Comparison of ENCODE assay signal across 17 cellular contexts in genomic region chr5:1065891-1066650, GRCh38. TPM values are rescaled to one million over a fixed set of nuclear protein-coding genes. Genes with fewer than 3 reads are reported as not detected.
DNase-seq lines count a peak whose midpoint lies in the region; ATAC-seq and TF ChIP-seq lines count a peak whose summit lies in the region.
"Had no signal": no experiment of that assay in that cellular context is flagged by ENCODE, and none has a peak within 500 bp of the region (broad histone marks: within the 10 kb centered on the region; RNA-seq: fewer than 3 reads in every experiment).

No MANE protein-coding gene starts in this region.

- no peak for TF ChIP-seq POLR2A in IMR-90 (IDR thresholded peaks at IDR 0.05; ENCODE audit: low read depth, low read length)

- POLR2A ChIA-PET in IMR-90 (lab: Charles Lee; ENCODE audit: unreplicated experiment): no interaction called here

- H3K9me3 ChIP-seq in right atrium auricular region (no peaks in the 10 kb centered on the region), IMR-90 (ENCODE audit: control insufficient read depth, insufficient read depth, low read length) (no peaks in the 10 kb centered on the region), osteoblast (ENCODE audit: low read depth, low read length) (no peaks in the 10 kb centered on the region)
- H3K9me3 ChIP-seq: BLaER1 treated with 17β-estradiol and CSF1 and Interleukin-3, amounts not matched to agents 10 nM and 100 nM; SJCRH30 had no signal

- H3K27me3 ChIP-seq in right atrium auricular region (no peaks in the 10 kb centered on the region), IMR-90 (ENCODE audit: control insufficient read depth, insufficient read depth, low read length) (no peaks in the 10 kb centered on the region), osteoblast (ENCODE audit: insufficient read depth, low read length) (no peaks in the 10 kb centered on the region)
- H3K27me3 ChIP-seq: BLaER1 treated with 17β-estradiol and CSF1 and Interleukin-3, amounts not matched to agents 10 nM and 100 nM; SJCRH30 had no signal

- no peak overlapping the region for H3K23ac ChIP-seq in IMR-90 (ENCODE audit: low read depth, low read length)

- H3K27ac ChIP-seq in right atrium auricular region: no peak overlapping the region
- H3K27ac ChIP-seq in IMR-90 (ENCODE audit: insufficient read depth, low read length): no peak overlapping the region
- no peak overlapping the region for H3K27ac ChIP-seq in osteoblast (ENCODE audit: low read depth, low read length)
- H3K27ac ChIP-seq: BLaER1 treated with 17β-estradiol and CSF1 and Interleukin-3, amounts not matched to agents 10 nM and 100 nM; SJCRH30 had no signal

- no peak overlapping the region for H2BK20ac ChIP-seq in IMR-90 (ENCODE audit: low read depth, low read length)

- H3K9ac ChIP-seq in IMR-90 (ENCODE audit: low read depth, low read length): no peak overlapping the region

- BruUV-seq in IMR-90 (replicated peaks; lab: Mats Ljungman, UMichigan): no TSS peak

- in situ Hi-C loops in IMR-90 (cut with MboI; ENCODE audit: low sequenced_read_pairs): no loop called here

- H2AFZ ChIP-seq in IMR-90 (replicated peaks; ENCODE audit: low read length, poor library complexity) (no peak overlapping the region), osteoblast (ENCODE audit: low read length) (no peak overlapping the region)

- H3K9me1 ChIP-seq in IMR-90 (ENCODE audit: insufficient read depth, low read length): no peaks in the 10 kb centered on the region

- no peak overlapping the region for H2BK5ac ChIP-seq in IMR-90 (ENCODE audit: low read depth, low read length, poor library complexity, severe bottlenecking)

- no peak overlapping the region for H3K4me3 ChIP-seq in right atrium auricular region
- no peak overlapping the region for H3K4me3 ChIP-seq in IMR-90 (ENCODE audit: insufficient read depth, low read depth, low read length)
- no peak overlapping the region for H3K4me3 ChIP-seq in osteoblast (ENCODE audit: insufficient read depth, low read length)
- H3K4me3 ChIP-seq: BLaER1 treated with 17β-estradiol and CSF1 and Interleukin-3, amounts not matched to agents 10 nM and 100 nM; SJCRH30 had no signal

- no peak overlapping the region for H3K4ac ChIP-seq in IMR-90 (ENCODE audit: low read depth, low read length)

- H3K4me1 Mint-ChIP-seq in glutamatergic neuron (ENCODE audit: low read depth, unreplicated experiment): peaks cover 3% of the 10 kb centered on the region

- no peak overlapping the region for H3K14ac ChIP-seq in IMR-90 (replicated peaks; ENCODE audit: low read depth, low read length)

- H3K36me3 Mint-ChIP-seq in glutamatergic neuron (ENCODE audit: unreplicated experiment): no peaks in the 10 kb centered on the region

- peaks cover 5% of the 10 kb centered on the region for H3K9me3 Mint-ChIP-seq in glutamatergic neuron (ENCODE audit: unreplicated experiment)
- H3K9me3 Mint-ChIP-seq: CD8-positive, alpha-beta T cell had no signal

- H3K4me2 ChIP-seq in IMR-90 (ENCODE audit: low read depth, low read length): no peak overlapping the region
- no peak overlapping the region for H3K4me2 ChIP-seq in osteoblast (ENCODE audit: insufficient read depth, low read length)

- TF ChIP-seq CTCF in right atrium auricular region (IDR thresholded peaks at IDR 0.05): no peak
- no peak for TF ChIP-seq CTCF in IMR-90 (conservative IDR thresholded peaks at IDR 0.05; ENCODE audit: low read depth, low read length)
- TF ChIP-seq CTCF in glutamatergic neuron (IDR thresholded peaks at IDR 0.05; ENCODE audit: partially characterized antibody, unreplicated experiment): no peak
- TF ChIP-seq CTCF in osteoblast (IDR thresholded peaks at IDR 0.05; ENCODE audit: extremely low read depth, low read depth, low read length): no peak

- H2BK15ac ChIP-seq in IMR-90 (ENCODE audit: low read depth, low read length): no peak overlapping the region

- no peak overlapping the region for H4K91ac ChIP-seq in IMR-90 (ENCODE audit: insufficient read depth, low read depth, low read length)

- H3K4me1 ChIP-seq in right atrium auricular region: no peaks in the 10 kb centered on the region
- no peaks in the 10 kb centered on the region for H3K4me1 ChIP-seq in IMR-90 (ENCODE audit: control insufficient read depth, insufficient read depth, low read length)
- H3K4me1 ChIP-seq in osteoblast (ENCODE audit: insufficient read depth, low read length): no peaks in the 10 kb centered on the region
- H3K4me1 ChIP-seq: SJCRH30 had no signal

- H4K5ac ChIP-seq in IMR-90 (ENCODE audit: low read depth, low read length): no peak overlapping the region

- H3K4me3 Mint-ChIP-seq in glutamatergic neuron (ENCODE audit: unreplicated experiment): no peak overlapping the region
- H3K4me3 Mint-ChIP-seq: CD8-positive, alpha-beta T cell had no signal

- no peak for TF ChIP-seq RAD21 in IMR-90 (IDR thresholded peaks at IDR 0.05; ENCODE audit: low read length)

- no peak overlapping the region for H3K56ac ChIP-seq in IMR-90 (ENCODE audit: extremely low read depth, insufficient read depth, low read length)

- no peak for ATAC-seq in Right ventricle myocardium superior (ENCODE audit: poor library complexity)
- ATAC-seq in IMR-90 (ENCODE audit: low read depth): no peak
- ATAC-seq: CD8-positive, alpha-beta T cell had no signal

- intact Hi-C loops in Right ventricle myocardium superior (cut with DNase I) (no loop called here), IMR-90 (cut with micrococcal nuclease) (no loop called here)

- CTCF ChIA-PET in IMR-90 (lab: Yijun Ruan, JAX): no interaction called here

- H4K20me1 ChIP-seq in IMR-90 (ENCODE audit: insufficient read depth, low read length): no peaks in the 10 kb centered on the region
- no peaks in the 10 kb centered on the region for H4K20me1 ChIP-seq in osteoblast (ENCODE audit: insufficient read depth, low read length)

- peak overlapping the region; percentile 0 for H2AK9ac ChIP-seq in IMR-90 (replicated peaks; ENCODE audit: low read depth, low read length, poor library complexity)

- H4K8ac ChIP-seq in IMR-90 (ENCODE audit: low read depth in 2 of 2, low read length in 2 of 2): no peak overlapping the region

- H3K27ac Mint-ChIP-seq in glutamatergic neuron (ENCODE audit: unreplicated experiment): peak overlapping the region; percentile 23

- H3K36me3 ChIP-seq in right atrium auricular region (peaks cover 20% of the 10 kb centered on the region), IMR-90 (ENCODE audit: control insufficient read depth, insufficient read depth, low read length) (peaks cover 24% of the 10 kb centered on the region), osteoblast (ENCODE audit: insufficient read depth, low read length) (no peaks in the 10 kb centered on the region)
- H3K36me3 ChIP-seq: SJCRH30 had no signal

- no peak overlapping the region for H3K18ac ChIP-seq in IMR-90 (ENCODE audit: low read depth, low read length)

- DNase-seq in Right ventricle myocardium superior (peak; percentile 26), right atrium auricular region (ENCODE audit: low spot score) (no peak), IMR-90 (no peak), glutamatergic neuron (peak; percentile 14), osteoblast (ENCODE audit: insufficient read length, low spot score, missing footprints) (peak; percentile 91), GOT3 (lab: John Stamatoyannopoulos, UW) (no peak)
- no peak for DNase-seq in activated CD8-positive, alpha-beta memory T cell treated with anti-CD3 and anti-CD28 coated beads for 24 hours
- DNase-seq: Calu3; CD8-positive, alpha-beta T cell; DMS79; NCI-H1417 treated with DMSO at 0.1 percent for 48 hours; NCI-H1930; NCI-H345; NCI-H524 treated with DMSO at 0.1 percent for 48 hours; RPMI8226; SJCRH30 had no signal

- dilution Hi-C loops in IMR-90 (cut with HindIII; ENCODE audit: low sequenced_read_pairs, unreplicated experiment): no loop called here

- H3K79me2 ChIP-seq in osteoblast (ENCODE audit: insufficient read depth, low read length): no peaks in the 10 kb centered on the region

- no peak overlapping the region for H2BK120ac ChIP-seq in IMR-90 (ENCODE audit: low read depth, low read length)

- H2AK5ac ChIP-seq in IMR-90 (ENCODE audit: low read depth, low read length): no peak overlapping the region

- no peaks in the 10 kb centered on the region for H3K79me1 ChIP-seq in IMR-90 (ENCODE audit: low read depth in 1 of 2, low read length in 2 of 2)

- WGBS in IMR-90 (ENCODE audit: extremely low coverage in 2 of 2, insufficient read length in 1 of 2), 2 experiments: 93% methylated on average over 14 of the region's 16 CpGs; no CpG with 5 or more reads in 1 of the 2 experiments

- peaks cover 4% of the 10 kb centered on the region for H3K27me3 Mint-ChIP-seq in glutamatergic neuron (ENCODE audit: unreplicated experiment)

TF ChIP-seq in IMR-90, 13 proteins besides CTCF, POLR2A, EP300 and RAD21 (continues in another document):
- TF ChIP-seq MAFK (IDR thresholded peaks at IDR 0.05; ENCODE audit: low read depth, low read length) (no peak), CHD1 (IDR thresholded peaks at IDR 0.05; ENCODE audit: low read depth, low read length) (no peak), NFE2L2 (IDR thresholded peaks at IDR 0.05; ENCODE audit: low read depth, low read length) (no peak), MAZ (IDR thresholded peaks at IDR 0.05; ENCODE audit: borderline replicate concordance, low read depth, low read length) (no peak), SMC3 (IDR thresholded peaks at IDR 0.05; ENCODE audit: low read depth, low read length) (no peak), USF2 (IDR thresholded peaks at IDR 0.05; ENCODE audit: low read depth, low read length) (no peak), MXI1 (IDR thresholded peaks at IDR 0.05; ENCODE audit: borderline replicate concordance, low read depth, low read length) (no peak)

RNA-seq across cellular contexts. Expression of gene SLC12A7, which starts 45.8 kb away (rescaled TPM):
- total RNA-seq in Right ventricle myocardium superior: 172 TPM
- total RNA-seq in right atrium auricular region: 10 to 100 TPM; 28.5 to 42.3 TPM
- 3.0 and 3.3 TPM in 2 replicates for total RNA-seq in IMR-90 (2012; rRNA removed)
- polyA plus RNA-seq in IMR-90 (2012; rRNA removed): 6.1 and 7.5 TPM in 2 replicates
- 3.3 and 6.6 TPM in 2 replicates for polyA plus RNA-seq in IMR-90 (2012; cell fraction: cytosol; rRNA removed)
- 22.0 and 39.5 TPM in 2 replicates for polyA plus RNA-seq in IMR-90 (2012; cell fraction: nucleus; rRNA removed; ENCODE audit: low replicate concordance)
- total RNA-seq in glutamatergic neuron (ENCODE audit: unreplicated experiment): 147 TPM
- total RNA-seq in osteoblast: 6.9 and 8.0 TPM in 2 replicates

RNA-seq across cellular contexts. Expression of gene NKD2, which starts 57.5 kb away (rescaled TPM):
- 2.8 TPM for total RNA-seq in Right ventricle myocardium superior
- 1 to 10 TPM; 2.4 to 2.8 TPM for total RNA-seq in right atrium auricular region
- total RNA-seq in IMR-90 (2012; rRNA removed): not detected in 2 replicates
- polyA plus RNA-seq in IMR-90 (2012; rRNA removed): not detected in 2 replicates
- not detected in 2 replicates for polyA plus RNA-seq in IMR-90 (2012; cell fraction: cytosol; rRNA removed)
- not detected in 2 replicates for polyA plus RNA-seq in IMR-90 (2012; cell fraction: nucleus; rRNA removed; ENCODE audit: low replicate concordance)
- total RNA-seq in glutamatergic neuron (ENCODE audit: unreplicated experiment): 41.7 TPM
- under 0.01 TPM in 1 of 2 replicates, not detected in the other for total RNA-seq in osteoblast
- total RNA-seq: SJCRH30 had no signal

Comparison
In these comparisons a context has a peak if more than half of its experiments do, and no peak if none do; other contexts are left out.
1. DNase-seq: peak in Right ventricle myocardium superior (single experiment), glutamatergic neuron (single experiment) and osteoblast (single experiment); none in right atrium auricular region (single experiment), IMR-90 (single experiment), activated CD8-positive, alpha-beta memory T cell treated with anti-CD3 and anti-CD28 coated beads for 24 hours (single experiment) and GOT3 (single experiment).
2. RNA of gene NKD2, which starts 57.5 kb away (total RNA-seq): 41.7 TPM in glutamatergic neuron (single experiment); 2.8 TPM in Right ventricle myocardium superior (single experiment), 2.4 to 2.8 TPM in right atrium auricular region, not detected in IMR-90 and under 0.01 TPM in osteoblast; every median in the first group is over 10 times any median in the second.